In genomic region chr10:25016349-25017246, GRCh38 we compare ENCODE assay signal across 1 cellular context.
TF ChIP-seq lines count a peak whose summit lies in the region.

TSS of gene THNSL1 (plus strand) at chr10:25016612. CDS start at chr10:25023224, 6,612 bp downstream.

TF ChIP-seq in HepG2, 621 proteins besides CTCF, POLR2A, EP300 and RAD21 (continued from another document and continues in another):
- TF ChIP-seq, protein P1, sequence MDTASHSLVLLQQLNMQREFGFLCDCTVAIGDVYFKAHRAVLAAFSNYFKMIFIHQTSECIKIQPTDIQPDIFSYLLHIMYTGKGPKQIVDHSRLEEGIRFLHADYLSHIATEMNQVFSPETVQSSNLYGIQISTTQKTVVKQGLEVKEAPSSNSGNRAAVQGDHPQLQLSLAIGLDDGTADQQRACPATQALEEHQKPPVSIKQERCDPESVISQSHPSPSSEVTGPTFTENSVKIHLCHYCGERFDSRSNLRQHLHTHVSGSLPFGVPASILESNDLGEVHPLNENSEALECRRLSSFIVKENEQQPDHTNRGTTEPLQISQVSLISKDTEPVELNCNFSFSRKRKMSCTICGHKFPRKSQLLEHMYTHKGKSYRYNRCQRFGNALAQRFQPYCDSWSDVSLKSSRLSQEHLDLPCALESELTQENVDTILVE (CRISPR knock-in tag; IDR thresholded peaks at IDR 0.05): peak; percentile 76; the same call in 1 of the 2 replicates
- TF ChIP-seq ZSCAN31 (CRISPR knock-in tag; IDR thresholded peaks at IDR 0.05; ENCODE audit: low read depth): peak; percentile 91
- peak; percentile 66 for TF ChIP-seq SAFB2 (CRISPR knock-in tag; IDR thresholded peaks at IDR 0.05; ENCODE audit: borderline replicate concordance, low read depth)
- no peak for TF ChIP-seq RFX5 (IDR thresholded peaks at IDR 0.05; ENCODE audit: low read depth, low read length)
- no peak for TF ChIP-seq SIX4 (CRISPR knock-in tag; IDR thresholded peaks at IDR 0.05)
- TF ChIP-seq ZNF383 (CRISPR knock-in tag; IDR thresholded peaks at IDR 0.05; ENCODE audit: borderline replicate concordance): no peak
- peak; percentile 90; the same call in 1 of the 2 replicates for TF ChIP-seq REPIN1 (CRISPR knock-in tag; IDR thresholded peaks at IDR 0.05; ENCODE audit: borderline replicate concordance, low read depth)
- TF ChIP-seq, protein P2, sequence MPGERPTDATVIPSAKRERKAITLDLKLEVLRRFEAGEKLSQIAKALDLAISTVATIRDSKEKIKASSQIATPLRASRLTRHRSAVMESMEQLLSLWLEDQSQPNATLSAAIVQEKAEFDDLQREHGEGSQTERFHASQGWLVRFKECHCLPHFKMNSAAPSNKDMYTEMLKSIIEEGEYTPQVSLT (CRISPR knock-in tag; IDR thresholded peaks at IDR 0.05; ENCODE audit: borderline replicate concordance, low read depth): peak; percentile 59
- TF ChIP-seq NR1H2 (CRISPR knock-in tag; IDR thresholded peaks at IDR 0.05; ENCODE audit: borderline replicate concordance, low read depth): no peak
- peak; percentile 93 for TF ChIP-seq IKZF4 (CRISPR knock-in tag; IDR thresholded peaks at IDR 0.05; ENCODE audit: borderline replicate concordance, low read depth, not compliant biosample characterization)
- no peak for TF ChIP-seq U2AF2 (IDR thresholded peaks at IDR 0.05; ENCODE audit: low read depth, low read length)
- no peak for TF ChIP-seq HHEX (CRISPR knock-in tag; IDR thresholded peaks at IDR 0.05)
- TF ChIP-seq NAIF1 (CRISPR knock-in tag; IDR thresholded peaks at IDR 0.05; ENCODE audit: borderline replicate concordance): peak; percentile 89
- peak; percentile 80 for TF ChIP-seq ZNF33B (CRISPR knock-in tag; IDR thresholded peaks at IDR 0.05)
- peak; percentile 68; the same call in 1 of the 2 replicates for TF ChIP-seq NCOA1 (CRISPR knock-in tag; IDR thresholded peaks at IDR 0.05)
- TF ChIP-seq ZNF503 (CRISPR knock-in tag; IDR thresholded peaks at IDR 0.05): peak; percentile 87
- TF ChIP-seq, protein P3, sequence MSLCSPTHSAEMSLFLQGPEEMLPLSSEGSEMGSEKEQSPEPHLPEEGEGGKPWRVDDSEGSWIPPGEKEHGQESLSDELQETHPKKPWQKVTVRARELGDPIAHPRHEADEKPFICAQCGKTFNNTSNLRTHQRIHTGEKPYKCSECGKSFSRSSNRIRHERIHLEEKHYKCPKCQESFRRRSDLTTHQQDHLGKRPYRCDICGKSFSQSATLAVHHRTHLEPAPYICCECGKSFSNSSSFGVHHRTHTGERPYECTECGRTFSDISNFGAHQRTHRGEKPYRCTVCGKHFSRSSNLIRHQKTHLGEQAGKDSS (CRISPR knock-in tag; IDR thresholded peaks at IDR 0.05; ENCODE audit: borderline replicate concordance, low read depth): peak; percentile 91; the same call in 1 of the 2 replicates
- TF ChIP-seq PITX1 (CRISPR knock-in tag; IDR thresholded peaks at IDR 0.05): peak; percentile 56; the same call in 1 of the 2 replicates
- TF ChIP-seq ZSCAN21 (CRISPR knock-in tag; IDR thresholded peaks at IDR 0.05; ENCODE audit: borderline replicate concordance): peak; percentile 93
- peak; percentile 77 for TF ChIP-seq ZNF747 (CRISPR knock-in tag; IDR thresholded peaks at IDR 0.05; ENCODE audit: borderline replicate concordance)
- no peak for TF ChIP-seq SMARCC2 (IDR thresholded peaks at IDR 0.05)
- TF ChIP-seq CSRNP1 (CRISPR knock-in tag; IDR thresholded peaks at IDR 0.05): peak; percentile 98
- 0 out of 2 replicates have a peak, but pooled peaks have one; percentile 56 for TF ChIP-seq KLF15 (CRISPR knock-in tag; IDR thresholded peaks at IDR 0.05; ENCODE audit: borderline replicate concordance)
- no peak; the same call in 1 of the 2 replicates for TF ChIP-seq FLYWCH1 (CRISPR knock-in tag; IDR thresholded peaks at IDR 0.05)
- peak; percentile 96; the same call in 1 of the 2 replicates for TF ChIP-seq FOXC1 (CRISPR knock-in tag; IDR thresholded peaks at IDR 0.05; ENCODE audit: borderline replicate concordance)
- TF ChIP-seq DDIT3 (CRISPR knock-in tag; IDR thresholded peaks at IDR 0.05): no peak
- peak; percentile 93 for TF ChIP-seq SMYD3 (CRISPR knock-in tag; IDR thresholded peaks at IDR 0.05)
- no peak for TF ChIP-seq SP1 (IDR thresholded peaks at IDR 0.05)
- TF ChIP-seq SP1 (CRISPR knock-in tag; IDR thresholded peaks at IDR 0.05): peak; percentile 69
- TF ChIP-seq RFXANK (CRISPR knock-in tag; IDR thresholded peaks at IDR 0.05): no peak
- TF ChIP-seq NFE2 (CRISPR knock-in tag; IDR thresholded peaks at IDR 0.05): no peak
- TF ChIP-seq ZNF615 (CRISPR knock-in tag; IDR thresholded peaks at IDR 0.05; ENCODE audit: borderline replicate concordance): peak; percentile 64; the same call in 1 of the 2 replicates
- TF ChIP-seq YY1 (IDR thresholded peaks at IDR 0.05; ENCODE audit: insufficient read depth, insufficient replicate concordance, low read depth, low read length): no peak
- peak; percentile 70 for TF ChIP-seq KLF6 (CRISPR knock-in tag; IDR thresholded peaks at IDR 0.05)
- peak; percentile 86; the same call in 1 of the 2 replicates for TF ChIP-seq TBX2 (CRISPR knock-in tag; IDR thresholded peaks at IDR 0.05; ENCODE audit: borderline replicate concordance)
- peak; percentile 64 for TF ChIP-seq IRF9 (CRISPR knock-in tag; IDR thresholded peaks at IDR 0.05; ENCODE audit: borderline replicate concordance)
- TF ChIP-seq ZBTB10 (CRISPR knock-in tag; IDR thresholded peaks at IDR 0.05; ENCODE audit: borderline replicate concordance): peak; percentile 89
- TF ChIP-seq ERF (CRISPR knock-in tag; IDR thresholded peaks at IDR 0.05): peak; percentile 94
- no peak; the same call in 1 of the 2 replicates for TF ChIP-seq PPARG (CRISPR knock-in tag; conservative IDR thresholded peaks at IDR 0.05)
- no peak for TF ChIP-seq ADNP (CRISPR knock-in tag; IDR thresholded peaks at IDR 0.05)
- peak; percentile 94 for TF ChIP-seq MTF1 (CRISPR knock-in tag; IDR thresholded peaks at IDR 0.05)
- TF ChIP-seq ZFP90 (CRISPR knock-in tag; IDR thresholded peaks at IDR 0.05; ENCODE audit: borderline replicate concordance): peak; percentile 98
- no peak for TF ChIP-seq SRSF9 (IDR thresholded peaks at IDR 0.05; ENCODE audit: borderline replicate concordance, insufficient read depth, low read depth, low read length, poor library complexity, severe bottlenecking)
- peak; percentile 87; the same call in 1 of the 2 replicates for TF ChIP-seq ZNF761 (CRISPR knock-in tag; conservative IDR thresholded peaks at IDR 0.05)
- TF ChIP-seq ZBTB38 (CRISPR knock-in tag; IDR thresholded peaks at IDR 0.05): peak; percentile 93
- peak; percentile 95; the same call in 1 of the 2 replicates for TF ChIP-seq XBP1 (CRISPR knock-in tag; IDR thresholded peaks at IDR 0.05)
- TF ChIP-seq, protein P4, sequence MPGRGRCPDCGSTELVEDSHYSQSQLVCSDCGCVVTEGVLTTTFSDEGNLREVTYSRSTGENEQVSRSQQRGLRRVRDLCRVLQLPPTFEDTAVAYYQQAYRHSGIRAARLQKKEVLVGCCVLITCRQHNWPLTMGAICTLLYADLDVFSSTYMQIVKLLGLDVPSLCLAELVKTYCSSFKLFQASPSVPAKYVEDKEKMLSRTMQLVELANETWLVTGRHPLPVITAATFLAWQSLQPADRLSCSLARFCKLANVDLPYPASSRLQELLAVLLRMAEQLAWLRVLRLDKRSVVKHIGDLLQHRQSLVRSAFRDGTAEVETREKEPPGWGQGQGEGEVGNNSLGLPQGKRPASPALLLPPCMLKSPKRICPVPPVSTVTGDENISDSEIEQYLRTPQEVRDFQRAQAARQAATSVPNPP (CRISPR knock-in tag; IDR thresholded peaks at IDR 0.05): peak; percentile 81; the same call in 1 of the 2 replicates
- TF ChIP-seq, protein P5, sequence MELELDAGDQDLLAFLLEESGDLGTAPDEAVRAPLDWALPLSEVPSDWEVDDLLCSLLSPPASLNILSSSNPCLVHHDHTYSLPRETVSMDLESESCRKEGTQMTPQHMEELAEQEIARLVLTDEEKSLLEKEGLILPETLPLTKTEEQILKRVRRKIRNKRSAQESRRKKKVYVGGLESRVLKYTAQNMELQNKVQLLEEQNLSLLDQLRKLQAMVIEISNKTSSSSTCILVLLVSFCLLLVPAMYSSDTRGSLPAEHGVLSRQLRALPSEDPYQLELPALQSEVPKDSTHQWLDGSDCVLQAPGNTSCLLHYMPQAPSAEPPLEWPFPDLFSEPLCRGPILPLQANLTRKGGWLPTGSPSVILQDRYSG (CRISPR knock-in tag; IDR thresholded peaks at IDR 0.05): peak; percentile 97
- no peak for TF ChIP-seq ZBTB21 (CRISPR knock-in tag; IDR thresholded peaks at IDR 0.05)
- peak; percentile 87; the same call in 1 of the 2 replicates for TF ChIP-seq ZBTB20 (CRISPR knock-in tag; IDR thresholded peaks at IDR 0.05; ENCODE audit: borderline replicate concordance, low read depth)
- TF ChIP-seq MTA3 (CRISPR knock-in tag; IDR thresholded peaks at IDR 0.05): no peak
- peak; percentile 86 for TF ChIP-seq ZNF792 (CRISPR knock-in tag; IDR thresholded peaks at IDR 0.05)
